ENCODE assay signal across 9 cellular contexts in genomic region chr19:13022859-13023636, GRCh38. TPM values are rescaled to one million over a fixed set of nuclear protein-coding genes. Genes with fewer than 3 reads are reported as not detected.
DNase-seq lines count a peak whose midpoint lies in the region; ATAC-seq and TF ChIP-seq lines count a peak whose summit lies in the region.
"Had no signal": no experiment of that assay in that cellular context is flagged by ENCODE, and none has a peak within 500 bp of the region (broad histone marks: within the 10 kb centered on the region; RNA-seq: fewer than 3 reads in every experiment).

No MANE protein-coding gene starts in this region.

- peak overlapping the region; percentile 45 for H3K4me3 ChIP-seq in CD8-positive, alpha-beta memory T cell (ENCODE audit: low read length)
- H3K4me3 ChIP-seq in lower lobe of right lung (peak overlapping the region; percentile 55), tibial artery (peak overlapping the region; percentile 50 to 51)

- H3K27ac Mint-ChIP-seq in CD8-positive, alpha-beta memory T cell: peak overlapping the region in 4 of 8 donors; percentile 15 to 87 (median 28)
- H3K27ac Mint-ChIP-seq in HFFc6: peak overlapping the region; percentile 99

- POLR2A ChIA-PET in CD8-positive, alpha-beta memory T cell (lab: Charles Lee): interaction anchor here (0.7 kb wide), 1 partner anchor 21 kb away, joined by 4 read pairs; no protein-coding TSS in a partner anchor

- DNase-seq in CD8-positive, alpha-beta memory T cell: no peak
- DNase-seq in HFFc6: peak; percentile 94
- peak; percentile 96 for DNase-seq in RPMI7951 (ENCODE audit: low read depth)
- peak; percentile 26 for DNase-seq in dermis blood vessel endothelial cell
- peak; percentile 78 for DNase-seq in lower lobe of right lung
- DNase-seq in tibial artery: peak; percentile 90 to 95
- no peak for DNase-seq in HuH-7 (ENCODE audit: low spot score)

- intact Hi-C loops in lower lobe of right lung (cut with DNase I): no loop called here
- intact Hi-C loops in tibial artery (cut with DNase I; ENCODE audit: low total_unique reads): loop anchor here (5.0 kb wide), 1 partner anchor 34 kb away; no protein-coding TSS in a partner anchor

- H3K27me3 Mint-ChIP-seq in CD8-positive, alpha-beta memory T cell: peaks cover 34 to 63% of the 10 kb centered on the region in 2 donors
- peaks cover 3% of the 10 kb centered on the region for H3K27me3 Mint-ChIP-seq in HFFc6 (ENCODE audit: insufficient read depth)

- ATAC-seq in lower lobe of right lung (peak; percentile 74 to 80), GM21381 (IDR thresholded peaks at IDR 0.05; ENCODE audit: unreplicated experiment) (no peak)

- CTCF ChIA-PET in CD8-positive, alpha-beta memory T cell (lab: Charles Lee): interaction anchor here (0.7 kb wide), 1 partner anchor 43 kb away, joined by 3 read pairs; no protein-coding TSS in a partner anchor

- no peaks in the 10 kb centered on the region for H3K9me3 Mint-ChIP-seq in CD8-positive, alpha-beta memory T cell
- H3K9me3 Mint-ChIP-seq in HFFc6: no peaks in the 10 kb centered on the region

- H3K4me3 Mint-ChIP-seq in CD8-positive, alpha-beta memory T cell: peak overlapping the region; percentile 12 to 80 (median 70)
- peak overlapping the region; percentile 93 for H3K4me3 Mint-ChIP-seq in HFFc6

- H3K27me3 ChIP-seq in CD8-positive, alpha-beta memory T cell (ENCODE audit: insufficient read depth, low read length, poor library complexity, severe bottlenecking): peaks cover 21% of the 10 kb centered on the region
- H3K27me3 ChIP-seq in lower lobe of right lung (ENCODE audit: low read depth) (no peaks in the 10 kb centered on the region), tibial artery (no peaks in the 10 kb centered on the region)

- peak overlapping the region; percentile 61 for H3K27ac ChIP-seq in CD8-positive, alpha-beta memory T cell (ENCODE audit: low read depth, low read length)
- peak overlapping the region; percentile 87 for H3K27ac ChIP-seq in lower lobe of right lung
- peak overlapping the region; percentile 88 to 99 for H3K27ac ChIP-seq in tibial artery

- TF ChIP-seq CTCF in HFFc6 (IDR thresholded peaks at IDR 0.05) (no peak), lower lobe of right lung (IDR thresholded peaks at IDR 0.05) (no peak), tibial artery (IDR thresholded peaks at IDR 0.05) (peak in 1 of 2 experiments; percentile 47)

- H3K4me1 ChIP-seq in CD8-positive, alpha-beta memory T cell (ENCODE audit: insufficient read depth, low read length): peaks cover 20% of the 10 kb centered on the region
- H3K4me1 ChIP-seq in lower lobe of right lung (peaks cover 95% of the 10 kb centered on the region), tibial artery (peaks cover 14 to 94% (median 80%) of the 10 kb centered on the region in 4 donors)

- H3K9me3 ChIP-seq in CD8-positive, alpha-beta memory T cell (ENCODE audit: low read length): no peaks in the 10 kb centered on the region
- no peaks in the 10 kb centered on the region for H3K9me3 ChIP-seq in lower lobe of right lung
- no peaks in the 10 kb centered on the region for H3K9me3 ChIP-seq in tibial artery

- no peaks in the 10 kb centered on the region for H3K36me3 ChIP-seq in CD8-positive, alpha-beta memory T cell (ENCODE audit: insufficient read depth, low read length)
- no peaks in the 10 kb centered on the region for H3K36me3 ChIP-seq in lower lobe of right lung
- no peaks in the 10 kb centered on the region for H3K36me3 ChIP-seq in tibial artery

- peaks cover 14 to 34% (median 22%) of the 10 kb centered on the region in 3 donors for H3K4me1 Mint-ChIP-seq in CD8-positive, alpha-beta memory T cell
- H3K4me1 Mint-ChIP-seq in HFFc6 (ENCODE audit: low read depth): peaks cover 79% of the 10 kb centered on the region

- no peaks in the 10 kb centered on the region for H3K36me3 Mint-ChIP-seq in CD8-positive, alpha-beta memory T cell
- H3K36me3 Mint-ChIP-seq in HFFc6 (ENCODE audit: low read depth): peaks cover 22% of the 10 kb centered on the region

RNA-seq across cellular contexts. Expression of gene NFIX, which starts 27.8 kb away (rescaled TPM):
- total RNA-seq in CD8-positive, alpha-beta memory T cell: 1 to 10 TPM; 2.3 to 2.8 TPM
- 0.94 TPM for polyA plus RNA-seq in CD8-positive, alpha-beta memory T cell
- 100 to 1,000 TPM; 129 to 161 (median 142) TPM for total RNA-seq in HFFc6 (2021; fragmentation: NEBNext Ultra II Directional; extraction: Animal tissue kit (Norgen Biotek cat#: 25700))
- 19.6 and 22.5 TPM in 2 replicates for total RNA-seq in RPMI7951 (2014; rRNA removed; shearing (Covaris generic))
- total RNA-seq in dermis blood vessel endothelial cell (12.6 and 23.7 TPM in 2 replicates), lower lobe of right lung (146 TPM)

RNA-seq across cellular contexts. Expression of gene DAND5, which starts 53.7 kb away (rescaled TPM):
- total RNA-seq in CD8-positive, alpha-beta memory T cell: not detected
- polyA plus RNA-seq in CD8-positive, alpha-beta memory T cell: not detected
- not detected for total RNA-seq in HFFc6 (2021; fragmentation: NEBNext Ultra II Directional; extraction: Animal tissue kit (Norgen Biotek cat#: 25700))
- total RNA-seq in RPMI7951 (2014; rRNA removed; shearing (Covaris generic)): not detected in 2 replicates
- total RNA-seq in dermis blood vessel endothelial cell: 0.09 and 0.17 TPM in 2 replicates
- total RNA-seq in lower lobe of right lung: 0.32 TPM
- total RNA-seq: activated CD8-positive, alpha-beta memory T cell treated with anti-CD3 and anti-CD28 coated beads for 36 hours had no signal

Comparison
In these comparisons a context has a peak if more than half of its experiments do, and no peak if none do; other contexts are left out.
1. DNase-seq: peak in HFFc6 (single experiment), RPMI7951 (single experiment), dermis blood vessel endothelial cell (single experiment), lower lobe of right lung (single experiment) and tibial artery (2 of 2); none in CD8-positive, alpha-beta memory T cell (0 of 5) and HuH-7 (single experiment).
2. Peak in every context shown above with its lines, with median percentiles within 50 percentile points of each other: H3K27ac ChIP-seq and H3K4me3 ChIP-seq.